ENCODE assay signal across 1 cellular context in genomic region chr6:37126554-37126906, GRCh38.
TF ChIP-seq lines count a peak whose summit lies in the region.

No MANE protein-coding gene starts in this region.

TF ChIP-seq in GM23338, 12 proteins besides CTCF, POLR2A, EP300 and RAD21 (continued from another document):
- TF ChIP-seq, protein P1, sequence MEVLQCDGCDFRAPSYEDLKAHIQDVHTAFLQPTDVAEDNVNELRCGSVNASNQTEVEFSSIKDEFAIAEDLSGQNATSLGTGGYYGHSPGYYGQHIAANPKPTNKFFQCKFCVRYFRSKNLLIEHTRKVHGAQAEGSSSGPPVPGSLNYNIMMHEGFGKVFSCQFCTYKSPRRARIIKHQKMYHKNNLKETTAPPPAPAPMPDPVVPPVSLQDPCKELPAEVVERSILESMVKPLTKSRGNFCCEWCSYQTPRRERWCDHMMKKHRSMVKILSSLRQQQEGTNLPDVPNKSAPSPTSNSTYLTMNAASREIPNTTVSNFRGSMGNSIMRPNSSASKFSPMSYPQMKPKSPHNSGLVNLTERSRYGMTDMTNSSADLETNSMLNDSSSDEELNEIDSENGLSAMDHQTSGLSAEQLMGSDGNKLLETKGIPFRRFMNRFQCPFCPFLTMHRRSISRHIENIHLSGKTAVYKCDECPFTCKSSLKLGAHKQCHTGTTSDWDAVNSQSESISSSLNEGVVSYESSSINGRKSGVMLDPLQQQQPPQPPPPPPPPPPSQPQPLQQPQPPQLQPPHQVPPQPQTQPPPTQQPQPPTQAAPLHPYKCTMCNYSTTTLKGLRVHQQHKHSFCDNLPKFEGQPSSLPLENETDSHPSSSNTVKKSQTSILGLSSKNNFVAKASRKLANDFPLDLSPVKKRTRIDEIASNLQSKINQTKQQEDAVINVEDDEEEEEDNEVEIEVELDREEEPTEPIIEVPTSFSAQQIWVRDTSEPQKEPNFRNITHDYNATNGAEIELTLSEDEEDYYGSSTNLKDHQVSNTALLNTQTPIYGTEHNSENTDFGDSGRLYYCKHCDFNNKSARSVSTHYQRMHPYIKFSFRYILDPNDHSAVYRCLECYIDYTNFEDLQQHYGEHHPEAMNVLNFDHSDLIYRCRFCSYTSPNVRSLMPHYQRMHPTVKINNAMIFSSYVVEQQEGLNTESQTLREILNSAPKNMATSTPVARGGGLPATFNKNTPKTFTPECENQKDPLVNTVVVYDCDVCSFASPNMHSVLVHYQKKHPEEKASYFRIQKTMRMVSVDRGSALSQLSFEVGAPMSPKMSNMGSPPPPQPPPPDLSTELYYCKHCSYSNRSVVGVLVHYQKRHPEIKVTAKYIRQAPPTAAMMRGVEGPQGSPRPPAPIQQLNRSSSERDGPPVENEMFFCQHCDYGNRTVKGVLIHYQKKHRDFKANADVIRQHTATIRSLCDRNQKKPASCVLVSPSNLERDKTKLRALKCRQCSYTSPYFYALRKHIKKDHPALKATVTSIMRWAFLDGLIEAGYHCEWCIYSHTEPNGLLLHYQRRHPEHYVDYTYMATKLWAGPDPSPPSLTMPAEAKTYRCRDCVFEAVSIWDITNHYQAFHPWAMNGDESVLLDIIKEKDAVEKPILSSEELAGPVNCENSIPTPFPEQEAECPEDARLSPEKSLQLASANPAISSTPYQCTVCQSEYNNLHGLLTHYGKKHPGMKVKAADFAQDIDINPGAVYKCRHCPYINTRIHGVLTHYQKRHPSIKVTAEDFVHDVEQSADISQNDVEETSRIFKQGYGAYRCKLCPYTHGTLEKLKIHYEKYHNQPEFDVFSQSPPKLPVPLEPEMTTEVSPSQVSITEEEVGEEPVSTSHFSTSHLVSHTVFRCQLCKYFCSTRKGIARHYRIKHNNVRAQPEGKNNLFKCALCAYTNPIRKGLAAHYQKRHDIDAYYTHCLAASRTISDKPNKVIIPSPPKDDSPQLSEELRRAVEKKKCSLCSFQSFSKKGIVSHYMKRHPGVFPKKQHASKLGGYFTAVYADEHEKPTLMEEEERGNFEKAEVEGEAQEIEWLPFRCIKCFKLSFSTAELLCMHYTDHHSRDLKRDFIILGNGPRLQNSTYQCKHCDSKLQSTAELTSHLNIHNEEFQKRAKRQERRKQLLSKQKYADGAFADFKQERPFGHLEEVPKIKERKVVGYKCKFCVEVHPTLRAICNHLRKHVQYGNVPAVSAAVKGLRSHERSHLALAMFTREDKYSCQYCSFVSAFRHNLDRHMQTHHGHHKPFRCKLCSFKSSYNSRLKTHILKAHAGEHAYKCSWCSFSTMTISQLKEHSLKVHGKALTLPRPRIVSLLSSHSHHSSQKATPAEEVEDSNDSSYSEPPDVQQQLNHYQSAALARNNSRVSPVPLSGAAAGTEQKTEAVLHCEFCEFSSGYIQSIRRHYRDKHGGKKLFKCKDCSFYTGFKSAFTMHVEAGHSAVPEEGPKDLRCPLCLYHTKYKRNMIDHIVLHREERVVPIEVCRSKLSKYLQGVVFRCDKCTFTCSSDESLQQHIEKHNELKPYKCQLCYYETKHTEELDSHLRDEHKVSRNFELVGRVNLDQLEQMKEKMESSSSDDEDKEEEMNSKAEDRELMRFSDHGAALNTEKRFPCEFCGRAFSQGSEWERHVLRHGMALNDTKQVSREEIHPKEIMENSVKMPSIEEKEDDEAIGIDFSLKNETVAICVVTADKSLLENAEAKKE (CRISPR knock-in tag; IDR thresholded peaks at IDR 0.05) = no peak
- TF ChIP-seq EZH2phosphoT487 (IDR thresholded peaks at IDR 0.05; ENCODE audit: unreplicated experiment) (no peak), CREB1 (CRISPR knock-in tag; IDR thresholded peaks at IDR 0.05; ENCODE audit: low read depth) (no peak), EZH2 (IDR thresholded peaks at IDR 0.05; ENCODE audit: low read depth, unreplicated experiment) (no peak), NANOG (IDR thresholded peaks at IDR 0.05; ENCODE audit: borderline replicate concordance) (no peak), ETS1 (IDR thresholded peaks at IDR 0.05) (no peak), STAT1 (IDR thresholded peaks at IDR 0.05; ENCODE audit: unreplicated experiment) (no peak), ZNF331 (CRISPR knock-in tag; IDR thresholded peaks at IDR 0.05; ENCODE audit: low read depth) (no peak), ZNF114 (CRISPR knock-in tag; IDR thresholded peaks at IDR 0.05) (no peak), REST (IDR thresholded peaks at IDR 0.05; ENCODE audit: unreplicated experiment) (no peak), POLR2AphosphoS5 (IDR thresholded peaks at IDR 0.05; ENCODE audit: low read depth) (no peak)
